Comparison of ENCODE assay signal across 8 cellular contexts in the genomic region with DNA sequence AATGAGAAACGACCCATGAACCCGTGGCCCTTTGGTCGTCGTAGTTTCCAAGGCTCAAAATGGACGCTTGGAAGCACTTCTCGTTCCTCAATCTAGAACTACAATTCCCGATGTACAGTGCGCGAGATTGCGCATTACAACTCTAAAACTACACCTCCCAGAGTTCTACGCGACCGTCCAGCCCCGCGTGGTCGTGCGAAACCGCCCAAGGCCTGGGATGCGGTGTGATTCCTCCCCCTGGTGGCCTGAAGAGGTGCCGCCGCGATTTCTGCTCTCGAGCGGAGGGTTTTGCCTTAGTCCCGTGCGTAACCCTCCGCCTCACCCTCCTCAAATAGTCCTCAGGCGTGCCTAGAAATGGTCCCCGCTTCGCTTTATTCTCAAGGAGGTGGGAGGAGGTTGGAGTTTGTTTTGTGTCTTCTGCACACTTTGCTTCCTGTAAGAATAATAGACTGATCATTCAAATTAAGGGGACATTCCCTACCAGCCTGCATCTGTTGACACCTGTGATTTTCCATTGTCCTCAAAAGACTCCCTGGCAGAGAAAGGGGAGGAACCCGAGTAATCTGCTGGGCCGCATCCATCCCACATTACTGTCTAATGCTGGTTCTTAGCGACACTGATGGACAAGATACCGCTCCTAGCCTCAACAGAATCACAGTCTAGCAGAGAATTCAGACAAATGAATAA. TPM values are rescaled to one million over a fixed set of nuclear protein-coding genes. Genes with fewer than 3 reads are reported as not detected.
DNase-seq lines count a peak whose midpoint lies in the region; ATAC-seq and TF ChIP-seq lines count a peak whose summit lies in the region.

No MANE protein-coding gene starts in this region.

- H3K4me1 ChIP-seq in lung (ENCODE audit: control insufficient read depth in 2 of 2, insufficient read depth in 2 of 2, low read length in 2 of 2) = peaks cover 0 to 6% of the 10 kb centered on the region in 2 donors

- no peaks in the 10 kb centered on the region for H3K27me3 ChIP-seq in CD4-positive, alpha-beta T cell (ENCODE audit: control insufficient read depth, insufficient read depth, low read length)
- H3K27me3 ChIP-seq in lung (ENCODE audit: control insufficient read depth, insufficient read depth) = no peaks in the 10 kb centered on the region

- peak overlapping the region; percentile 97 for H3K27ac Mint-ChIP-seq in CD4-positive, alpha-beta T cell
- H3K27ac Mint-ChIP-seq in activated CD8-positive, alpha-beta T cell treated with anti-CD3 and anti-CD28 coated beads for 36 hours = peak overlapping the region; percentile 98

- peak overlapping the region; percentile 91 for H3K4me3 Mint-ChIP-seq in CD4-positive, alpha-beta T cell
- H3K4me3 Mint-ChIP-seq in activated CD8-positive, alpha-beta T cell treated with anti-CD3 and anti-CD28 coated beads for 36 hours = peak overlapping the region; percentile 94

- H3K27ac ChIP-seq in CD4-positive, alpha-beta T cell (ENCODE audit: low read depth, low read length) = no peak overlapping the region
- H3K27ac ChIP-seq in lung (ENCODE audit: low read depth in 1 of 2, low read length in 1 of 2) = peak overlapping the region; percentile 86 to 93

- peaks cover 8% of the 10 kb centered on the region for H3K36me3 Mint-ChIP-seq in CD4-positive, alpha-beta T cell (ENCODE audit: low read depth)
- H3K36me3 Mint-ChIP-seq in activated CD8-positive, alpha-beta T cell treated with anti-CD3 and anti-CD28 coated beads for 36 hours (ENCODE audit: low read depth) = no peaks in the 10 kb centered on the region

- intact Hi-C loops in CD4-positive, alpha-beta T cell (cut with DNase I, micrococcal nuclease) = loop anchor here (1.0 to 5.0 kb wide), 8 partner anchors 27 to 389 kb away; partner anchors contain the start of gene STMN1 (in 1 of the 2)
- intact Hi-C loops in activated CD8-positive, alpha-beta T cell treated with anti-CD3 and anti-CD28 coated beads for 36 hours (cut with micrococcal nuclease) = loop anchor here (1.0 to 2.0 kb wide), 2 partner anchors 93 to 103 kb away; no protein-coding TSS in a partner anchor

- no peaks in the 10 kb centered on the region for H3K36me3 ChIP-seq in lung (ENCODE audit: control insufficient read depth in 2 of 2, insufficient read depth in 2 of 2, low read length in 2 of 2)

- no peaks in the 10 kb centered on the region for H3K9me3 Mint-ChIP-seq in CD4-positive, alpha-beta T cell
- no peaks in the 10 kb centered on the region for H3K9me3 Mint-ChIP-seq in activated CD8-positive, alpha-beta T cell treated with anti-CD3 and anti-CD28 coated beads for 36 hours

- H3K4me3 ChIP-seq in lung = peak overlapping the region; percentile 43

- WGBS in lung, 2 donors = 2% methylated on average over 34 of the region's 34 CpGs

- no peaks in the 10 kb centered on the region for H3K27me3 Mint-ChIP-seq in CD4-positive, alpha-beta T cell
- no peaks in the 10 kb centered on the region for H3K27me3 Mint-ChIP-seq in activated CD8-positive, alpha-beta T cell treated with anti-CD3 and anti-CD28 coated beads for 36 hours

- CTCF ChIA-PET in CD4-positive, alpha-beta T cell (lab: Charles Lee) = interaction anchor here (0.6 to 11.1 kb wide), 19 partner anchors 9 to 366 kb away, joined by 3 to 184 read pairs (median 4); partner anchors contain the start of gene PAQR7
- CTCF ChIA-PET in activated CD8-positive, alpha-beta T cell treated with anti-CD3 and anti-CD28 coated beads for 36 hours (lab: Charles Lee) = interaction anchor here (0.6 to 12.6 kb wide), 34 partner anchors 10 to 457 kb away, joined by 3 to 417 read pairs (median 4); partner anchors contain the start of genes MTFR1L, PAQR7, STMN1 and ZNF593

- ATAC-seq in CD4-positive, alpha-beta T cell (ENCODE audit: poor library complexity) = peak; percentile 95
- ATAC-seq in GM19452 (IDR thresholded peaks at IDR 0.05; ENCODE audit: unreplicated experiment) (peak; percentile 88), lung (ENCODE audit: insufficient read depth, low FRiP score) (peak; percentile 96)
- ATAC-seq in activated CD8-positive, alpha-beta T cell treated with anti-CD3 and anti-CD28 coated beads for 36 hours = peak; percentile 97

- H3K4me1 Mint-ChIP-seq in CD4-positive, alpha-beta T cell (ENCODE audit: low read depth) = peaks cover 37% of the 10 kb centered on the region
- peaks cover 17% of the 10 kb centered on the region for H3K4me1 Mint-ChIP-seq in activated CD8-positive, alpha-beta T cell treated with anti-CD3 and anti-CD28 coated beads for 36 hours (ENCODE audit: low read depth)

- DNase-seq in CD4-positive, alpha-beta T cell = peak; percentile 92 to 97 (median 95)
- DNase-seq in HK-2 (ENCODE audit: unreplicated experiment) (peak; percentile 97), NCI-H82 treated with DMSO at 0.1 percent for 48 hours (lab: John Stamatoyannopoulos, UW; ENCODE audit: unreplicated experiment) (peak; percentile 98), lung (ENCODE audit: low spot score) (peak; percentile 98)
- DNase-seq in activated CD8-positive, alpha-beta T cell treated with anti-CD3 and anti-CD28 coated beads for 36 hours = peak; percentile 98
- peak; percentile 96 for DNase-seq in effector CD4-positive, alpha-beta T cell
- peak; percentile 90 to 94 (median 92) for DNase-seq in stimulated activated CD4-positive, alpha-beta T cell treated with anti-CD3 and anti-CD28 coated beads, TNF-alpha, amount 100 ng/mL, for 4 hours (ENCODE audit: low read depth in 3 of 3)

- TF ChIP-seq CTCF in CD4-positive, alpha-beta T cell (IDR thresholded peaks at IDR 0.05) = peak; percentile 90
- peak; percentile 91 for TF ChIP-seq CTCF in activated CD8-positive, alpha-beta T cell treated with anti-CD3 and anti-CD28 coated beads for 36 hours (IDR thresholded peaks at IDR 0.05)
- peak; percentile 98 for TF ChIP-seq CTCF in lung (IDR thresholded peaks at IDR 0.05; ENCODE audit: control extremely low read depth, extremely low read depth)

- H3K9me3 ChIP-seq in CD4-positive, alpha-beta T cell (ENCODE audit: control insufficient read depth, low read length) = no peaks in the 10 kb centered on the region
- H3K9me3 ChIP-seq in lung (ENCODE audit: control insufficient read depth in 2 of 2, insufficient read depth in 1 of 2, low read length in 1 of 2) = no peaks in the 10 kb centered on the region

- POLR2A ChIA-PET in CD4-positive, alpha-beta T cell (lab: Charles Lee) = interaction anchor here (0.7 to 6.2 kb wide), 19 partner anchors 9 to 766 kb away, joined by 3 to 124 read pairs (median 5); partner anchors contain the start of genes DHDDS, MTFR1L, PAQR7 and STMN1
- POLR2A ChIA-PET in activated CD8-positive, alpha-beta T cell treated with anti-CD3 and anti-CD28 coated beads for 36 hours (lab: Charles Lee) = interaction anchor here (0.8 to 10.0 kb wide), 6 partner anchors 10 to 97 kb away, joined by 4 to 160 read pairs (median 4); partner anchors contain the start of gene STMN1

RNA-seq across cellular contexts. Expression of gene PAFAH2, which starts 0.4 kb away (rescaled TPM):
- total RNA-seq in CD4-positive, alpha-beta T cell = 1 to 10 TPM; 7.9 to 8.1 TPM
- 1 to 10 TPM; 7.4 to 8.0 TPM for total RNA-seq in activated CD8-positive, alpha-beta T cell treated with anti-CD3 and anti-CD28 coated beads for 36 hours
- 10 to 100 TPM; 10.6 to 15.2 TPM for total RNA-seq in lung
- polyA plus RNA-seq in lung = 1 to 10 TPM; 6.5 to 7.6 TPM

RNA-seq across cellular contexts. Expression of gene EXTL1, which starts 23.4 kb away (rescaled TPM):
- total RNA-seq in CD4-positive, alpha-beta T cell = not detected
- total RNA-seq in activated CD8-positive, alpha-beta T cell treated with anti-CD3 and anti-CD28 coated beads for 36 hours = not detected
- total RNA-seq in lung = under 1 TPM; 0.43 to 0.63 TPM
- under 1 TPM; 0.08 to 0.18 TPM for polyA plus RNA-seq in lung

RNA-seq across cellular contexts. Expression of gene SLC30A2, which starts 47.7 kb away (rescaled TPM):
- total RNA-seq in CD4-positive, alpha-beta T cell = not detected
- total RNA-seq in activated CD8-positive, alpha-beta T cell treated with anti-CD3 and anti-CD28 coated beads for 36 hours = not detected
- under 1 TPM; 0.40 to 0.51 TPM for total RNA-seq in lung
- polyA plus RNA-seq in lung = under 1 TPM; 0.02 to 0.08 TPM
